17 cellular contexts compared by ENCODE assay signal in genomic region chr3:114081022-114081421, GRCh38. TPM values are rescaled to one million over a fixed set of nuclear protein-coding genes. Genes with fewer than 3 reads are reported as not detected.
DNase-seq lines count a peak whose midpoint lies in the region; ATAC-seq and TF ChIP-seq lines count a peak whose summit lies in the region.
"Had no signal": no experiment of that assay in that cellular context is flagged by ENCODE, and none has a peak within 500 bp of the region (broad histone marks: within the 10 kb centered on the region; RNA-seq: fewer than 3 reads in every experiment).

No MANE protein-coding gene starts in this region.

- no peak overlapping the region for H2AFZ ChIP-seq in smooth muscle cell (ENCODE audit: low read depth)
- H2AFZ ChIP-seq: PC-9 had no signal

- peaks cover 52% of the 10 kb centered on the region for H3K4me1 Mint-ChIP-seq in HFFc6 (ENCODE audit: low read depth)

- H3K36me3 ChIP-seq in smooth muscle cell (ENCODE audit: low read depth) = peaks cover 23% of the 10 kb centered on the region

- H3K4me2 ChIP-seq in smooth muscle cell = no peak overlapping the region
- H3K4me2 ChIP-seq: PC-9 had no signal

- no peak overlapping the region for H3K9ac ChIP-seq in smooth muscle cell (ENCODE audit: low read depth)

- no peak overlapping the region for H3K27ac ChIP-seq in smooth muscle cell (ENCODE audit: low read depth)
- H3K27ac ChIP-seq: PC-9, SJSA1 had no signal

- H3K27me3 Mint-ChIP-seq in HFFc6 (ENCODE audit: insufficient read depth) = no peaks in the 10 kb centered on the region
- H3K27me3 Mint-ChIP-seq: CD4-positive, alpha-beta T cell had no signal

- H3K36me3 Mint-ChIP-seq in HFFc6 (ENCODE audit: low read depth) = peaks cover 51% of the 10 kb centered on the region

- DNase-seq in AG20443 (ENCODE audit: low spot score) (peak; percentile 27), HFFc6 (peak; percentile 25), dermis blood vessel endothelial cell (peak; percentile 43), lung microvascular endothelial cell (ENCODE audit: low read depth in 2 of 2) (peak; percentile 15 to 34), NCI-H526 (lab: John Stamatoyannopoulos, UW) (no peak), smooth muscle cell (lab: John Stamatoyannopoulos, UW; ENCODE audit: unreplicated experiment) (no peak)
- DNase-seq: BE2C; CD4-positive, alpha-beta T cell; DMS79; NCI-H1417; NCI-H2029; NCI-H510A; NCI-H82; PC-9 had no signal

- no peaks in the 10 kb centered on the region for H3K79me2 ChIP-seq in smooth muscle cell (ENCODE audit: low read depth)

- ATAC-seq in GM18867 (IDR thresholded peaks at IDR 0.05; ENCODE audit: unreplicated experiment) = no peak
- ATAC-seq: HCT116 had no signal

- peak overlapping the region; percentile 92 for H3K27ac Mint-ChIP-seq in HFFc6
- H3K27ac Mint-ChIP-seq: CD4-positive, alpha-beta T cell had no signal

- H3K9me3 Mint-ChIP-seq in HFFc6 = no peaks in the 10 kb centered on the region
- H3K9me3 Mint-ChIP-seq: CD4-positive, alpha-beta T cell had no signal

- no peak overlapping the region for H3K4me3 ChIP-seq in smooth muscle cell
- H3K4me3 ChIP-seq: PC-9, SJSA1 had no signal

- H3K4me3 Mint-ChIP-seq in HFFc6 = peak overlapping the region; percentile 81; the same call in 1 of the 2 replicates
- H3K4me3 Mint-ChIP-seq: CD4-positive, alpha-beta T cell had no signal

- H3K4me1 ChIP-seq in smooth muscle cell (ENCODE audit: low read depth) = no peaks in the 10 kb centered on the region
- H3K4me1 ChIP-seq: BE2C, SJSA1 had no signal

- TF ChIP-seq CTCF in HFFc6 (IDR thresholded peaks at IDR 0.05) = no peak
- TF ChIP-seq CTCF in smooth muscle cell (IDR thresholded peaks at IDR 0.05; ENCODE audit: borderline replicate concordance, insufficient read depth, poor library complexity, severe bottlenecking) = no peak

- no peaks in the 10 kb centered on the region for H4K20me1 ChIP-seq in smooth muscle cell (ENCODE audit: low read depth)

- H3F3A ChIP-seq in smooth muscle cell (ENCODE audit: low read depth) = no peaks in the 10 kb centered on the region

- H3K27me3 ChIP-seq in smooth muscle cell (ENCODE audit: low read depth) = no peaks in the 10 kb centered on the region
- H3K27me3 ChIP-seq: BE2C, SJSA1 had no signal

- H3K9me3 ChIP-seq in smooth muscle cell (replicated peaks; ENCODE audit: low read depth) = no peaks in the 10 kb centered on the region
- H3K9me3 ChIP-seq: BE2C, SJSA1 had no signal

RNA-seq across cellular contexts. Expression of gene QTRT2, which starts 24.5 kb away (rescaled TPM):
- 10 to 100 TPM; 18.1 to 23.2 (median 22.0) TPM for total RNA-seq in HFFc6 (2021; fragmentation: NEBNext Ultra II Directional; extraction: Animal tissue kit (Norgen Biotek cat#: 25700))
- 33.2 and 38.5 TPM in 2 replicates for total RNA-seq in dermis blood vessel endothelial cell
- 26.2 and 28.8 TPM in 2 replicates for total RNA-seq in lung microvascular endothelial cell
- total RNA-seq in smooth muscle cell = 6.9 and 14.9 TPM in 2 replicates
- 4.2 and 7.1 TPM in 2 replicates for polyA plus RNA-seq in smooth muscle cell

RNA-seq across cellular contexts. Expression of gene CCDC191, which starts 24.7 kb away (rescaled TPM):
- 1 to 10 TPM in 4 of 6 experiments, under 1 TPM in 2; 0.83 to 1.5 (median 1.2) TPM for total RNA-seq in HFFc6 (2021; fragmentation: NEBNext Ultra II Directional; extraction: Animal tissue kit (Norgen Biotek cat#: 25700))
- total RNA-seq in dermis blood vessel endothelial cell (1.3 and 3.2 TPM in 2 replicates), lung microvascular endothelial cell (0.44 and 0.79 TPM in 2 replicates), smooth muscle cell (5.8 and 7.4 TPM in 2 replicates)
- polyA plus RNA-seq in smooth muscle cell = 1.2 and 3.3 TPM in 2 replicates

Comparison
In these comparisons a context has a peak if more than half of its experiments do, and no peak if none do; other contexts are left out.
1. DNase-seq: peak in AG20443 (single experiment), HFFc6 (single experiment), dermis blood vessel endothelial cell (single experiment) and lung microvascular endothelial cell (2 of 2); none in NCI-H526 (0 of 2) and smooth muscle cell (single experiment).